14 cellular contexts compared by ENCODE assay signal in the genomic region with DNA sequence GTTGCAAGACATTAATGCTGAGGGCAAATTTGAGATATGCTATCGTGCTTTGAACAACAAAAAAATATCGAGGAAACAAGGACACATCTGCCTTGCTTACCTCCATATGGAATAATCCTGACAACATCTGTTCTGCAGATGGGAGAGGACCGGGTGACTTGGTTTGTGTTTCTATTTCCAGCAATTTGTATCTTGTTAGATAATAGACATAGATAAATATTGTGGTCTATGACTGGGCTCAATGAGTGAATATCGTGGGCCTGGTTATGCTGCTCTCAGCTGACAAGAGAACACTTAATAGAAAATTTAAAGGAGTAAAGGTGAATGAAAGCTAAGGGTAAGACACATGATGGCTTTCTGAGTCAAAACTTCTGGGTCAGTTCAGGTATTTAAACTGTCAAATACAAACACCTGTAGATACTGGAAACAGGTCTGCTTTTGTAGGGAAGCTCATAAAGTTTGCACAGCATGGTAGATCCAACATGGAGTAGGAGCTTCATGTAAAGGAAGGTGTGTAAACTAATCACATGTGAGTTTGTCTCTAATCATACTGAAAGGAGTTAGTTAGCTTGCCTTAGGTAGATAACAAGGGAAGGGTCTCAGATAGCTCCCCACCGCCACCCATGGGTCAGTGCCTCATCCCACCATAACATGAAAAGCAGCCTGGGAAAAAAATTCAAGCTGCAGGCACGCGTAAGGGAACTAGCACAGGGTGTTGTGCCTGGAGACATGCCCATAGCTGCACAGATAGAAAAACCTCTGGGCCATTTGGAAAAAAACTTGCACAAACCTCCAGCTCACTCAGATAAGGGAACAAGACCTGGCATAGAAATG.
DNase-seq lines count a peak whose midpoint lies in the region; ATAC-seq, FAIRE-seq and TF ChIP-seq lines count a peak whose summit lies in the region.
"Had no signal": no experiment of that assay in that cellular context is flagged by ENCODE, and none has a peak within 500 bp of the region (broad histone marks: within the 10 kb centered on the region; RNA-seq: fewer than 3 reads in every experiment).

No MANE protein-coding gene starts in this region.

- no peak overlapping the region for H3K4me3 Mint-ChIP-seq in astrocyte (ENCODE audit: unreplicated experiment)

- H3K27ac ChIP-seq in astrocyte (ENCODE audit: low read depth, low read length) (peak overlapping the region; percentile 95), heart left ventricle (no peak overlapping the region)
- H3K27ac ChIP-seq: uterus had no signal

- FAIRE-seq in astrocyte (lab: Jason Lieb, UNC): no peak
- FAIRE-seq: bronchial epithelial cell had no signal

- peak; percentile 2 for DNase-seq in ACHN
- peak; percentile 31 for DNase-seq in HT1080 (ENCODE audit: low read depth)
- peak; percentile 95 for DNase-seq in astrocyte (ENCODE audit: low read depth)
- DNase-seq in glomerular visceral epithelial cell (ENCODE audit: extremely low spot score): peak; percentile 50
- no peak for DNase-seq in COLO829 (ENCODE audit: low spot score)
- no peak for DNase-seq in D341Med (ENCODE audit: low spot score)
- DNase-seq in HPDE6-E6E7 (ENCODE audit: extremely low spot score): no peak
- no peak for DNase-seq in heart left ventricle
- DNase-seq: activated CD4-positive, alpha-beta T cell treated with anti-CD3 and anti-CD28 coated beads, Interleukin-2, amount 50 U/mL, for 48 hours; NCI-H2227 treated with DMSO at 0.1 percent for 48 hours; stimulated activated CD4-positive, alpha-beta T cell treated with anti-CD3 and anti-CD28 coated beads, Interleukin-2, amount 100 ng/mL, for 24 hours; T-helper 2 cell had no signal

- H3K4me1 ChIP-seq in astrocyte (ENCODE audit: insufficient read depth, low read length) (peaks cover 30% of the 10 kb centered on the region), heart left ventricle (no peaks in the 10 kb centered on the region)
- H3K4me1 ChIP-seq: uterus had no signal

- H3K4me2 ChIP-seq in astrocyte (ENCODE audit: low read length): peak overlapping the region; percentile 79

- no peaks in the 10 kb centered on the region for H4K20me1 ChIP-seq in astrocyte (ENCODE audit: insufficient read depth, low read length)

- H3K4me1 Mint-ChIP-seq in astrocyte (ENCODE audit: low read depth, unreplicated experiment): peaks cover 15% of the 10 kb centered on the region

- H3K9ac ChIP-seq in astrocyte (ENCODE audit: low read length): peak overlapping the region; percentile 79

- TF ChIP-seq CTCF in astrocyte (IDR thresholded peaks at IDR 0.05; ENCODE audit: insufficient read depth, low read depth, low read length) (no peak), heart left ventricle (IDR thresholded peaks at IDR 0.05) (no peak)

- peak overlapping the region; percentile 38 for H3K27ac Mint-ChIP-seq in astrocyte (ENCODE audit: unreplicated experiment)

- H3K27me3 ChIP-seq in astrocyte (ENCODE audit: insufficient read depth, low read length): no peaks in the 10 kb centered on the region
- H3K27me3 ChIP-seq in heart left ventricle: no peaks in the 10 kb centered on the region
- H3K27me3 ChIP-seq: uterus had no signal

- no peaks in the 10 kb centered on the region for H3K36me3 ChIP-seq in astrocyte (ENCODE audit: insufficient read depth, low read length)
- H3K36me3 ChIP-seq in heart left ventricle: no peaks in the 10 kb centered on the region
- H3K36me3 ChIP-seq: uterus had no signal

- no peaks in the 10 kb centered on the region for H3K27me3 Mint-ChIP-seq in astrocyte (ENCODE audit: low read depth, unreplicated experiment)

- in situ Hi-C loops in ACHN (cut with HindIII; ENCODE audit: low pct_ligation_motif_present, low pct_unique_long_range_greater_than_20kb, low sequenced_read_pairs): no loop called here

- no peaks in the 10 kb centered on the region for H3K36me3 Mint-ChIP-seq in astrocyte (ENCODE audit: low read depth, unreplicated experiment)

- H3K4me3 ChIP-seq in astrocyte (ENCODE audit: insufficient read depth, low read depth, low read length): peak overlapping the region; percentile 24
- no peak overlapping the region for H3K4me3 ChIP-seq in heart left ventricle
- H3K4me3 ChIP-seq: uterus had no signal

- intact Hi-C loops in heart left ventricle (cut with DNase I): no loop called here

- H3K9me3 Mint-ChIP-seq in astrocyte (ENCODE audit: unreplicated experiment): no peaks in the 10 kb centered on the region

- ATAC-seq in heart left ventricle: no peak

- no peak for TF ChIP-seq POLR2A in heart left ventricle (IDR thresholded peaks at IDR 0.05)

- H3K9me3 ChIP-seq in astrocyte (ENCODE audit: insufficient read depth, low read depth, low read length): no peaks in the 10 kb centered on the region
- no peaks in the 10 kb centered on the region for H3K9me3 ChIP-seq in heart left ventricle
- H3K9me3 ChIP-seq: uterus had no signal

- 56 to 75% (median 72%) methylated on average over 7 of the region's 7 CpGs for WGBS in heart left ventricle, 4 donors

- H3K79me2 ChIP-seq in astrocyte (ENCODE audit: insufficient read depth, low read length): no peaks in the 10 kb centered on the region

- H2AFZ ChIP-seq in astrocyte (ENCODE audit: low read depth, low read length): no peak overlapping the region

Comparison
In these comparisons a context has a peak if more than half of its experiments do, and no peak if none do; other contexts are left out.
1. DNase-seq: peak in ACHN (single experiment), HT1080 (single experiment), astrocyte (single experiment) and glomerular visceral epithelial cell (single experiment); none in COLO829 (single experiment), D341Med (single experiment), HPDE6-E6E7 (single experiment) and heart left ventricle (0 of 5).